ENCODE assay signal across 28 cellular contexts in the genomic region with DNA sequence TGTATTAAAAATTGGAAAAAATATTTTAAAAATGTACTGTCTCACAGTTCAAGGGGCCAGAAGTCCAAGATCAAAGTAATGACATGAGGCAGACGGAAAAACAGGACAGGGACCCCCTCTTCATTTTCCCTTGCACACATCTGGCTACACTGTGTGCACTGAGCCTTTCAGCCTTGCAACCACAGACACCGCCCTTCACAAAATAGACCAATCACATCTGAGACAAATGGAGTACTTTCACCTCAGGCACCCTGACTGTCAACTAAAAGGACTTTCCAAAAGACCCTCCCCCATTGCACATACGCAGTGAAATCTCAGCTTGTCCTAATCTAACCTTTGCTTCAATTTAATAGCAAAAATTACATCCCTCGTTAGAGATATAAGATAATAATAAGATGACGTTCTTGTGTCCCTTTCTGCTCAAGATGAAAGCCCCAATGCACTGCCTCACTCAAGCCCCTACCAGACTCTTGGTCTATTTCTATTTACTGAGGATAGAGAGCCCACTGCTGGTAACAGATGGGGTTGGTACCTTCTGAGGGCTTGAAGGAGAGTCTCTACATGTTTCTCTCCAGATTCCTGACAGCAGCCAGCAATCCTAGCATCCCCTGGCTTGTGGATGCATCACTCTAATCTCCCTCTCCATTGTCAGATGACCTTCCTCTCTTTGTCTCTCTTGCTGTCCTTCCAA.
"Had no signal": no experiment of that assay in that cellular context is flagged by ENCODE, and none has a peak within 500 bp of the region (broad histone marks: within the 10 kb centered on the region; RNA-seq: fewer than 3 reads in every experiment).

No MANE protein-coding gene starts in this region.

- H3K4me3 Mint-ChIP-seq: activated T-cell treated with anti-CD3 and anti-CD28 coated beads, Interleukin-2, amount 50 U/mL, for 24 hours; effector memory CD8-positive, alpha-beta T cell; mesothelial cell of epicardium; naive B cell; nephron progenitor cell had no signal

- H3K36me3 Mint-ChIP-seq: mesothelial cell of epicardium, naive B cell had no signal

- H3K36me3 ChIP-seq: neutrophil, right lobe of liver, transverse colon had no signal

- H3K27ac Mint-ChIP-seq: activated T-cell treated with anti-CD3 and anti-CD28 coated beads, Interleukin-2, amount 50 U/mL, for 24 hours; effector memory CD8-positive, alpha-beta T cell; mesothelial cell of epicardium; naive B cell; nephron progenitor cell had no signal

- H3K27me3 Mint-ChIP-seq: activated T-cell treated with anti-CD3 and anti-CD28 coated beads, Interleukin-2, amount 50 U/mL, for 24 hours; effector memory CD8-positive, alpha-beta T cell; naive B cell had no signal

- DNase-seq: activated CD4-positive, alpha-beta T cell treated with anti-CD3 and anti-CD28 coated beads for 48 hours; activated CD4-positive, alpha-beta T cell treated with anti-CD3 and anti-CD28 coated beads, Interleukin-2, amount 50 U/mL, for 48 hours; activated CD8-positive, alpha-beta memory T cell treated with anti-CD3 and anti-CD28 coated beads, Interleukin-2, amount 50 U/mL, for 48 hours; activated gamma-delta T cell treated with Interleukin-2 at 50 U/mL for 16 hours; activated naive CD4-positive, alpha-beta T cell treated with anti-CD3 and anti-CD28 coated beads, Interleukin-2, amount 50 U/mL, for 16 hours; activated T-cell treated with anti-CD3 and anti-CD28 coated beads, Interleukin-2, amount 50 U/mL, for 24 hours; amniotic stem cell; caudate nucleus; cortex of kidney; effector memory CD8-positive, alpha-beta T cell; foreskin fibroblast; head of caudate nucleus; hippocampal formation; left cardiac atrium; left ventricle myocardium superior; naive B cell; nephron progenitor cell; right lobe of liver; stimulated activated CD4-positive, alpha-beta T cell treated with anti-CD3 and anti-CD28 coated beads, Interleukin-12 subunit alpha, Interleukin-12 subunit beta, amount 100 ng/mL, for 4 hours; stimulated activated CD4-positive, alpha-beta T cell treated with anti-CD3 and anti-CD28 coated beads, Interleukin-4, amount 100 ng/mL, for 1 hour; stimulated activated naive CD8-positive, alpha-beta T cell treated with anti-CD3 and anti-CD28 coated beads, Interleukin-15, Interleukin-2, amounts not matched to agents 100 U/mL and 50 U/mL, for 24 hours; testis; transverse colon had no signal

- H3K27me3 ChIP-seq: neutrophil, right lobe of liver, testis, transverse colon had no signal

- H3K27ac ChIP-seq: neutrophil, right lobe of liver, testis, transverse colon, VCaP had no signal

- H3K9me3 ChIP-seq: neutrophil, right lobe of liver, testis, transverse colon had no signal

- ATAC-seq: activated CD4-positive, CD25-positive, alpha-beta regulatory T cell treated with anti-CD3 and anti-CD28 coated beads, Interleukin-2, amount 50 U/mL, for 24 hours; effector memory CD8-positive, alpha-beta T cell; esophagus mucosa; left cardiac atrium; left ventricle myocardium superior; right lobe of liver; stimulated activated naive CD8-positive, alpha-beta T cell treated with anti-CD3 and anti-CD28 coated beads, Interleukin-15, Interleukin-2, amounts not matched to agents 100 U/mL and 50 U/mL, for 24 hours had no signal

- H3K4me3 ChIP-seq: right lobe of liver, testis, transverse colon had no signal
